ENCODE assay signal across 21 cellular contexts in the genomic region with DNA sequence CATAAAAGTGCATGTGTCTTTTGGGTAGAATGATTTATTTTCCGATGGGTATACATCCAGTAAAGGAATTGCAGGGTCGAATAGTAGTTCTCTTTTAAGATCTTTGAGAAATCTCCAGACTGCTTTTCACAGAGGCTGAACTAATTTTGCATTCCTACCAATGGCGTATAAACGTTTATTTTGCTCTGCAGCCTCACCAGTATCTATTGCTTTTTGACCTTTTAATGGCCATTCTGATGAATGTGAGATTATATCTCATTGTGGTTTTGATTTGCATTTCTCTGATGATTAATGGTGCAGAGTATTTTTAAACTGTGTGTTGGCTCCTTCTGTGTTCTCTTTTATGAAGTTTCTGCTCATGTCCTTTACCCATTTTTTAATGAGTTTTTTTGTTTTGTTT.
"Had no signal": no experiment of that assay in that cellular context is flagged by ENCODE, and none has a peak within 500 bp of the region (broad histone marks: within the 10 kb centered on the region; RNA-seq: fewer than 3 reads in every experiment).

No MANE protein-coding gene starts in this region.

- H3K36me3 ChIP-seq: left lung, ovary, right atrium auricular region, right lobe of liver, tibial nerve, uterus had no signal

- H3K9me3 ChIP-seq: ovary, right atrium auricular region, right lobe of liver, uterus had no signal

- DNase-seq: hippocampal formation; immature natural killer cell; kidney; left colon; midbrain; mucosa of descending colon; naive thymus-derived CD4-positive, alpha-beta T cell; ovary; right lobe of liver; stimulated activated CD4-positive, alpha-beta T cell treated with anti-CD3 and anti-CD28 coated beads, Interleukin-12 subunit alpha, Interleukin-12 subunit beta, amount 100 ng/mL, for 4 hours; stimulated activated CD4-positive, alpha-beta T cell treated with anti-CD3 and anti-CD28 coated beads, Interleukin-15, amount 100 ng/mL, for 24 hours; stimulated activated CD4-positive, alpha-beta T cell treated with anti-CD3 and anti-CD28 coated beads, Interleukin-2, amount 100 ng/mL, for 24 hours; stimulated activated CD4-positive, alpha-beta T cell treated with anti-CD3 and anti-CD28 coated beads, Interleukin-4, amount 100 ng/mL, for 1 hour; stimulated activated naive CD4-positive, alpha-beta T cell; substantia nigra; uterus had no signal

- H3K4me1 ChIP-seq: left lung, right atrium auricular region, right lobe of liver, tibial nerve, uterus had no signal

- H3K27me3 ChIP-seq: left lung, ovary, right atrium auricular region, right lobe of liver, tibial nerve, uterus had no signal

- H3K27ac ChIP-seq: left lung, ovary, right atrium auricular region, right lobe of liver, skin epidermis, tibial nerve, uterus had no signal

- H3K4me3 ChIP-seq: left lung, lung, mucosa of descending colon, ovary, right atrium auricular region, right lobe of liver, skin epidermis, tibial nerve, uterus had no signal
